ENCODE assay signal across 1 cellular context in genomic region chr10:63562391-63562790, GRCh38.
A peak's percentile ranks its signal among the peaks of the same experiment; 100 is the strongest.
TF ChIP-seq lines count a peak whose summit lies in the region.

No MANE protein-coding gene starts in this region.

TF ChIP-seq in K562, 482 proteins besides CTCF, POLR2A, EP300 and RAD21:
- TF ChIP-seq NCOR1 (IDR thresholded peaks at IDR 0.05), result no peak
- no peak for TF ChIP-seq EP400 (IDR thresholded peaks at IDR 0.05)
- TF ChIP-seq FOXA3 (CRISPR knock-in tag; conservative IDR thresholded peaks at IDR 0.05 in 1 of 2, IDR thresholded peaks at IDR 0.05 in 1 of 2), result peak in 1 of 2 experiments; percentile 60; a peak in 2 of 4 replicates
- TF ChIP-seq C11orf30 (IDR thresholded peaks at IDR 0.05; ENCODE audit: low read depth), result no peak
- no peak for TF ChIP-seq WHSC1 (IDR thresholded peaks at IDR 0.05; ENCODE audit: low read length)
- no peak for TF ChIP-seq ZNF121 (CRISPR knock-in tag; conservative IDR thresholded peaks at IDR 0.05)
- TF ChIP-seq ZNF280A (IDR thresholded peaks at IDR 0.05; ENCODE audit: low read depth, partially characterized antibody), result no peak
- TF ChIP-seq, protein P1, sequence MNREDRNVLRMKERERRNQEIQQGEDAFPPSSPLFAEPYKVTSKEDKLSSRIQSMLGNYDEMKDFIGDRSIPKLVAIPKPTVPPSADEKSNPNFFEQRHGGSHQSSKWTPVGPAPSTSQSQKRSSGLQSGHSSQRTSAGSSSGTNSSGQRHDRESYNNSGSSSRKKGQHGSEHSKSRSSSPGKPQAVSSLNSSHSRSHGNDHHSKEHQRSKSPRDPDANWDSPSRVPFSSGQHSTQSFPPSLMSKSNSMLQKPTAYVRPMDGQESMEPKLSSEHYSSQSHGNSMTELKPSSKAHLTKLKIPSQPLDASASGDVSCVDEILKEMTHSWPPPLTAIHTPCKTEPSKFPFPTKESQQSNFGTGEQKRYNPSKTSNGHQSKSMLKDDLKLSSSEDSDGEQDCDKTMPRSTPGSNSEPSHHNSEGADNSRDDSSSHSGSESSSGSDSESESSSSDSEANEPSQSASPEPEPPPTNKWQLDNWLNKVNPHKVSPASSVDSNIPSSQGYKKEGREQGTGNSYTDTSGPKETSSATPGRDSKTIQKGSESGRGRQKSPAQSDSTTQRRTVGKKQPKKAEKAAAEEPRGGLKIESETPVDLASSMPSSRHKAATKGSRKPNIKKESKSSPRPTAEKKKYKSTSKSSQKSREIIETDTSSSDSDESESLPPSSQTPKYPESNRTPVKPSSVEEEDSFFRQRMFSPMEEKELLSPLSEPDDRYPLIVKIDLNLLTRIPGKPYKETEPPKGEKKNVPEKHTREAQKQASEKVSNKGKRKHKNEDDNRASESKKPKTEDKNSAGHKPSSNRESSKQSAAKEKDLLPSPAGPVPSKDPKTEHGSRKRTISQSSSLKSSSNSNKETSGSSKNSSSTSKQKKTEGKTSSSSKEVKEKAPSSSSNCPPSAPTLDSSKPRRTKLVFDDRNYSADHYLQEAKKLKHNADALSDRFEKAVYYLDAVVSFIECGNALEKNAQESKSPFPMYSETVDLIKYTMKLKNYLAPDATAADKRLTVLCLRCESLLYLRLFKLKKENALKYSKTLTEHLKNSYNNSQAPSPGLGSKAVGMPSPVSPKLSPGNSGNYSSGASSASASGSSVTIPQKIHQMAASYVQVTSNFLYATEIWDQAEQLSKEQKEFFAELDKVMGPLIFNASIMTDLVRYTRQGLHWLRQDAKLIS (CRISPR knock-in tag; IDR thresholded peaks at IDR 0.05), result no peak
